Comparison of ENCODE assay signal across 21 cellular contexts in the genomic region with DNA sequence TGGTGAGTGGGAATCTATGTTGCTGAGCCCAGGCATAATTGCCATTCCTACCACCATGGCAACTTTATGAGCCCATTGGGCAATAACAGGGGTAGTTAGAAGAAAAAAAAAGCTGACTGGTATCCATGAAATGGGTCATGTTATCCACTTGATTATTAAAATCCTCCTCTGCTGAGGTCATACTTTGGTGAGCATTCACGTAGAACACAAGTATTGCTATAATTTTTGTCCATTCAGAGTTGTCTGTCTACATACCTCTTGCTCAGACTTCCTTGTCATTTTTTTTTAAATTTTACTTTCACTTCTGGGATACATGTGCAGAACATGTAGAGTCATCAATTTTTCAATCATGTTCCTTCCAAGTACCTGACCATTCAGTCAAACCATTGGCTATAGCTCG.
DNase-seq lines count a peak whose midpoint lies in the region; ATAC-seq, FAIRE-seq and TF ChIP-seq lines count a peak whose summit lies in the region.
"Had no signal": no experiment of that assay in that cellular context is flagged by ENCODE, and none has a peak within 500 bp of the region (broad histone marks: within the 10 kb centered on the region; RNA-seq: fewer than 3 reads in every experiment).

No MANE protein-coding gene starts in this region.

- TF ChIP-seq CTCF in epithelial cell of proximal tubule (conservative IDR thresholded peaks at IDR 0.05; ENCODE audit: low read depth, low read length) = no peak

- FAIRE-seq in urothelium cell line (lab: Jason Lieb, UNC) = no peak
- FAIRE-seq: G401.6, GM12892, GM19239, H1 had no signal

- ATAC-seq in GM18519 (IDR thresholded peaks at IDR 0.05; ENCODE audit: low FRiP score, unreplicated experiment) = no peak
- ATAC-seq: CD8-positive, alpha-beta T cell had no signal

- DNase-seq in ACHN (peak; percentile 9), epithelial cell of proximal tubule (ENCODE audit: low read depth) (peak; percentile 3), kidney tubule cell (ENCODE audit: low spot score) (peak; percentile 66), SW480 (ENCODE audit: low spot score) (no peak), NCI-H1092 (lab: John Stamatoyannopoulos, UW) (no peak), urothelium cell line (ENCODE audit: low spot score) (no peak)
- DNase-seq: 8988T; Caco-2; CD4-positive, CD25-positive, alpha-beta regulatory T cell; CD8-positive, alpha-beta T cell; DMS153; DND-41; GM23248; H7; HCEC 1CT had no signal

- no peak overlapping the region for H3K4me3 ChIP-seq in epithelial cell of proximal tubule (ENCODE audit: low read depth, low read length)
- H3K4me3 ChIP-seq: BLaER1, GM23248 had no signal

- in situ Hi-C loops in ACHN (cut with HindIII; ENCODE audit: low pct_ligation_motif_present, low pct_unique_long_range_greater_than_20kb, low sequenced_read_pairs) = no loop called here

Comparison
In these comparisons a context has a peak if more than half of its experiments do, and no peak if none do; other contexts are left out.
1. DNase-seq: peak in ACHN (single experiment), epithelial cell of proximal tubule (single experiment) and kidney tubule cell (single experiment); none in SW480 (single experiment), NCI-H1092 (single experiment) and urothelium cell line (single experiment).